Comparison of ENCODE assay signal across 11 cellular contexts in genomic region chr10:62020362-62020730, GRCh38.
DNase-seq lines count a peak whose midpoint lies in the region; FAIRE-seq lines count a peak whose summit lies in the region.
"Had no signal": no experiment of that assay in that cellular context is flagged by ENCODE, and none has a peak within 500 bp of the region (broad histone marks: within the 10 kb centered on the region; RNA-seq: fewer than 3 reads in every experiment).

No MANE protein-coding gene starts in this region.

- FAIRE-seq in GM18507 (lab: Jason Lieb, UNC) = peak; percentile 18
- FAIRE-seq: H1, pancreas had no signal

- DNase-seq in GM18507 (ENCODE audit: extremely low spot score, insufficient read length, low read depth) = no peak
- DNase-seq in NCI-H1436 treated with DMSO at 0.1 percent for 48 hours (lab: John Stamatoyannopoulos, UW) = peak; percentile 39
- DNase-seq in astrocyte of the hippocampus (ENCODE audit: low read depth, low spot score) = peak; percentile 38
- peak; percentile 72 for DNase-seq in renal cortical epithelial cell (ENCODE audit: low read depth)
- no peak for DNase-seq in HUDEP-2 (lab: John Stamatoyannopoulos, UW; ENCODE audit: unreplicated experiment in 76 of 76)
- DNase-seq in RPMI8226 = no peak
- no peak for DNase-seq in D341Med (ENCODE audit: low spot score)
- DNase-seq: islet precursor cell, NCI-H1092, pancreas had no signal

Comparison
In these comparisons a context has a peak if more than half of its experiments do, and no peak if none do; other contexts are left out.
1. DNase-seq: peak in NCI-H1436 treated with DMSO at 0.1 percent for 48 hours (single experiment), astrocyte of the hippocampus (single experiment) and renal cortical epithelial cell (single experiment); none in GM18507 (single experiment), HUDEP-2 (0 of 76), RPMI8226 (single experiment) and D341Med (single experiment).